9 cellular contexts compared by ENCODE assay signal in the genomic region with DNA sequence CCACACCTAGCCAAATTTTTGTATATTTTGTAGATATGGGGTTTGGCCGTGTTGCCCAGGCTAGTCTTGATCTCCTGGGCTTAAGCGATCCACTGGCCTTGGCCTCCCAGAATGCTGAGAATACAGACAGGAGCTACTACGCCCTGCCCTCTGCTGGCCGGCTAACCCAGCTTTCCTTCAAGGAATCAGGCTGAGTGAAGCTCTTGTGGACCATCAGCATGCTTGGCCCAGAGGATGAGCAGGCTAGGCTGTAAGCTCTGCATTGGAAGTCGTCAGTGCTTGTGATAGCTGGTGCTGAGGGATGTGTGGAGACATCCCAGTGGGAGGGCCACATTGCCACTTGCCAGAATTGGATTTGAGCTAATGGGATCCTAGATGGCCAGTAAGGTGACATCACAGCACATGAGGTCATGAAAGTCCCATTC.
DNase-seq lines count a peak whose midpoint lies in the region; ATAC-seq, FAIRE-seq and TF ChIP-seq lines count a peak whose summit lies in the region.
"Had no signal": no experiment of that assay in that cellular context is flagged by ENCODE, and none has a peak within 500 bp of the region (broad histone marks: within the 10 kb centered on the region; RNA-seq: fewer than 3 reads in every experiment).

No MANE protein-coding gene starts in this region.

- H3K4me3 ChIP-seq in WI38 (ENCODE audit: low read depth, low read length) (no peak overlapping the region), right atrium auricular region (no peak overlapping the region), thoracic aorta (no peak overlapping the region), pancreas (no peak overlapping the region)
- H3K4me3 ChIP-seq: body of pancreas had no signal

- H3K36me3 ChIP-seq in right atrium auricular region, result peaks cover 75% of the 10 kb centered on the region
- H3K36me3 ChIP-seq in thoracic aorta, result peaks cover 53% of the 10 kb centered on the region
- H3K36me3 ChIP-seq in pancreas, result peaks cover 0 to 40% (median 19%) of the 10 kb centered on the region in 3 donors

- TF ChIP-seq CTCF in WI38 (IDR thresholded peaks at IDR 0.05; ENCODE audit: low read depth, low read length) (peak; percentile 53), right atrium auricular region (IDR thresholded peaks at IDR 0.05) (peak in 1 of 2 donors; percentile 24), thoracic aorta (IDR thresholded peaks at IDR 0.05) (no peak), pancreas (IDR thresholded peaks at IDR 0.05) (no peak)

- peaks cover 92% of the 10 kb centered on the region for H3K4me1 Mint-ChIP-seq in activated CD4-positive, alpha-beta memory T cell treated with anti-CD3 and anti-CD28 coated beads, Interleukin-2, amount 10 ng/mL, durations not matched to agents 7 days and 5 days
- peaks cover 86% of the 10 kb centered on the region for H3K4me1 Mint-ChIP-seq in activated CD4-positive, alpha-beta memory T cell treated with anti-CD3 and anti-CD28 coated beads for 36 hours (ENCODE audit: low read depth)

- ATAC-seq in thoracic aorta (ENCODE audit: insufficient number of reproducible peaks, low FRiP score, low read depth) (no peak), GM21447 (IDR thresholded peaks at IDR 0.05; ENCODE audit: unreplicated experiment) (no peak), pancreas (no peak)
- ATAC-seq: body of pancreas had no signal

- FAIRE-seq in pancreas (lab: Jason Lieb, UNC), result no peak

- H3K27me3 Mint-ChIP-seq in activated CD4-positive, alpha-beta memory T cell treated with anti-CD3 and anti-CD28 coated beads, Interleukin-2, amount 10 ng/mL, durations not matched to agents 7 days and 5 days, result no peaks in the 10 kb centered on the region
- no peaks in the 10 kb centered on the region for H3K27me3 Mint-ChIP-seq in activated CD4-positive, alpha-beta memory T cell treated with anti-CD3 and anti-CD28 coated beads for 36 hours

- CTCF ChIA-PET in activated CD4-positive, alpha-beta memory T cell treated with anti-CD3 and anti-CD28 coated beads, Interleukin-2, amount 10 ng/mL, durations not matched to agents 7 days and 5 days (lab: Charles Lee), result interaction anchor here (0.6 to 13.9 kb wide), 7 partner anchors 15 to 1063 kb away, joined by 3 to 313 read pairs (median 5); a partner anchor contains a TSS
- CTCF ChIA-PET in activated CD4-positive, alpha-beta memory T cell treated with anti-CD3 and anti-CD28 coated beads for 36 hours (lab: Charles Lee), result interaction anchor here (0.7 to 11.7 kb wide), 6 partner anchors 14 to 150 kb away, joined by 3 to 292 read pairs (median 6); a partner anchor contains a TSS

- H3K4me3 Mint-ChIP-seq in activated CD4-positive, alpha-beta memory T cell treated with anti-CD3 and anti-CD28 coated beads, Interleukin-2, amount 10 ng/mL, durations not matched to agents 7 days and 5 days, result no peak overlapping the region
- H3K4me3 Mint-ChIP-seq in activated CD4-positive, alpha-beta memory T cell treated with anti-CD3 and anti-CD28 coated beads for 36 hours, result no peak overlapping the region

- H3K4me1 ChIP-seq in right atrium auricular region (peaks cover 0 to 38% of the 10 kb centered on the region in 2 donors), thoracic aorta (ENCODE audit: control insufficient read depth in 1 of 2, low read depth in 2 of 2) (peaks cover 16 to 48% of the 10 kb centered on the region in 2 donors), pancreas (peaks cover 7 to 13% (median 10%) of the 10 kb centered on the region in 3 donors)

- no peaks in the 10 kb centered on the region for H3K9me3 Mint-ChIP-seq in activated CD4-positive, alpha-beta memory T cell treated with anti-CD3 and anti-CD28 coated beads, Interleukin-2, amount 10 ng/mL, durations not matched to agents 7 days and 5 days
- no peaks in the 10 kb centered on the region for H3K9me3 Mint-ChIP-seq in activated CD4-positive, alpha-beta memory T cell treated with anti-CD3 and anti-CD28 coated beads for 36 hours

- peaks cover 91% of the 10 kb centered on the region for H3K36me3 Mint-ChIP-seq in activated CD4-positive, alpha-beta memory T cell treated with anti-CD3 and anti-CD28 coated beads, Interleukin-2, amount 10 ng/mL, durations not matched to agents 7 days and 5 days (ENCODE audit: low read depth)
- H3K36me3 Mint-ChIP-seq in activated CD4-positive, alpha-beta memory T cell treated with anti-CD3 and anti-CD28 coated beads for 36 hours, result peaks cover 65% of the 10 kb centered on the region

- DNase-seq in activated CD4-positive, alpha-beta memory T cell treated with anti-CD3 and anti-CD28 coated beads, Interleukin-2, amount 10 ng/mL, durations not matched to agents 7 days and 5 days, result no peak
- DNase-seq in activated CD4-positive, alpha-beta memory T cell treated with anti-CD3 and anti-CD28 coated beads for 36 hours, result no peak
- DNase-seq in right atrium auricular region (ENCODE audit: low spot score) (no peak), thoracic aorta (ENCODE audit: low spot score) (no peak), CD1c-positive myeloid dendritic cell (ENCODE audit: extremely low spot score) (no peak), pancreas (no peak)

- peak overlapping the region; percentile 9 to 66 for H3K27ac ChIP-seq in right atrium auricular region
- peak overlapping the region; percentile 66 to 76 for H3K27ac ChIP-seq in thoracic aorta
- H3K27ac ChIP-seq in pancreas, result no peak overlapping the region

- WGBS in pancreas, 2 donors, result 54 to 56% methylated on average over 5 of the region's 5 CpGs

- H3K9me3 ChIP-seq in right atrium auricular region (no peaks in the 10 kb centered on the region), thoracic aorta (no peaks in the 10 kb centered on the region), pancreas (no peaks in the 10 kb centered on the region)
- H3K9me3 ChIP-seq: body of pancreas had no signal

- H3K27me3 ChIP-seq in right atrium auricular region (no peaks in the 10 kb centered on the region), thoracic aorta (replicated peaks; ENCODE audit: insufficient read depth) (no peaks in the 10 kb centered on the region), pancreas (no peaks in the 10 kb centered on the region)
- H3K27me3 ChIP-seq: body of pancreas had no signal

- peak overlapping the region; percentile 96 for H3K27ac Mint-ChIP-seq in activated CD4-positive, alpha-beta memory T cell treated with anti-CD3 and anti-CD28 coated beads, Interleukin-2, amount 10 ng/mL, durations not matched to agents 7 days and 5 days
- H3K27ac Mint-ChIP-seq in activated CD4-positive, alpha-beta memory T cell treated with anti-CD3 and anti-CD28 coated beads for 36 hours, result no peak overlapping the region

- intact Hi-C loops in activated CD4-positive, alpha-beta memory T cell treated with anti-CD3 and anti-CD28 coated beads for 36 hours (cut with micrococcal nuclease), result loop anchor here (2.0 kb wide), 1 partner anchor 17 kb away; no protein-coding TSS in a partner anchor
- intact Hi-C loops in pancreas (cut with DNase I), result no loop called here

- POLR2A ChIA-PET in activated CD4-positive, alpha-beta memory T cell treated with anti-CD3 and anti-CD28 coated beads, Interleukin-2, amount 10 ng/mL, durations not matched to agents 7 days and 5 days (lab: Charles Lee), result interaction anchor here (1.5 to 27.0 kb wide), 5 partner anchors 11 to 349 kb away, joined by 4 to 396 read pairs (median 20); a partner anchor contains a TSS
- POLR2A ChIA-PET in activated CD4-positive, alpha-beta memory T cell treated with anti-CD3 and anti-CD28 coated beads for 36 hours (lab: Charles Lee), result interaction anchor here (0.6 to 6.4 kb wide), 6 partner anchors 10 to 150 kb away, joined by 3 to 47 read pairs (median 5); a partner anchor contains a TSS

Comparison
In these comparisons a context has a peak if more than half of its experiments do, and no peak if none do; other contexts are left out.
1. H3K27ac ChIP-seq: peak in right atrium auricular region (2 of 2) and thoracic aorta (2 of 2); none in pancreas (0 of 4).